Comparison of ENCODE assay signal across 1 cellular context in genomic region chr6:28134015-28134414, GRCh38.
TF ChIP-seq lines count a peak whose summit lies in the region.

No MANE protein-coding gene starts in this region.

TF ChIP-seq in GM23338, 12 proteins besides CTCF, POLR2A, EP300 and RAD21 (continued from another document):
- TF ChIP-seq ZNF462 (CRISPR knock-in tag; IDR thresholded peaks at IDR 0.05) (no peak), JUNB (IDR thresholded peaks at IDR 0.05; ENCODE audit: unreplicated experiment) (no peak), NANOG (IDR thresholded peaks at IDR 0.05; ENCODE audit: borderline replicate concordance) (no peak), CREB1 (CRISPR knock-in tag; IDR thresholded peaks at IDR 0.05; ENCODE audit: low read depth) (no peak), REST (IDR thresholded peaks at IDR 0.05; ENCODE audit: unreplicated experiment) (no peak), ZNF114 (CRISPR knock-in tag; IDR thresholded peaks at IDR 0.05) (no peak), STAT1 (IDR thresholded peaks at IDR 0.05; ENCODE audit: unreplicated experiment) (no peak), ZNF331 (CRISPR knock-in tag; IDR thresholded peaks at IDR 0.05; ENCODE audit: low read depth) (no peak), POLR2AphosphoS5 (IDR thresholded peaks at IDR 0.05; ENCODE audit: low read depth) (no peak), EZH2phosphoT487 (IDR thresholded peaks at IDR 0.05; ENCODE audit: unreplicated experiment) (no peak), EZH2 (IDR thresholded peaks at IDR 0.05; ENCODE audit: low read depth, unreplicated experiment) (no peak)
